ENCODE assay signal across 8 cellular contexts in genomic region chr7:76619439-76620190, GRCh38. TPM values are rescaled to one million over a fixed set of nuclear protein-coding genes. Genes with fewer than 3 reads are reported as not detected.
DNase-seq lines count a peak whose midpoint lies in the region; ATAC-seq and TF ChIP-seq lines count a peak whose summit lies in the region.
"Not testable (repeated sequence)": the region's sequence is repeated elsewhere in the genome, so short reads cannot be mapped to it uniquely, and the experiment has no call there.
"Had no signal": no experiment of that assay in that cellular context is flagged by ENCODE, and none has a peak within 500 bp of the region (broad histone marks: within the 10 kb centered on the region; RNA-seq: fewer than 3 reads in every experiment).

No MANE protein-coding gene starts in this region.

- H3K4me2 ChIP-seq in IMR-90 (ENCODE audit: low read depth, low read length); mammary epithelial cell (ENCODE audit: insufficient read depth, low read depth, low read length): not testable (repeated sequence)

- no CpG with 5 or more reads among the region's 13 CpGs for WGBS in IMR-90 (ENCODE audit: extremely low coverage in 2 of 2, insufficient read length in 1 of 2), 2 experiments
- no CpG with 5 or more reads among the region's 13 CpGs for WGBS in mammary epithelial cell (ENCODE audit: low coverage, missing lambda C conversion rate)
- WGBS in suprapubic skin: 30% methylated on average over 4 of the region's 13 CpGs

- not testable (repeated sequence) for H2AFZ ChIP-seq in IMR-90 (replicated peaks; ENCODE audit: low read length, poor library complexity); mammary epithelial cell (ENCODE audit: low read depth, low read length)

- TF ChIP-seq EP300 in suprapubic skin (IDR thresholded peaks at IDR 0.05): not testable (repeated sequence)

- not testable (repeated sequence) for TF ChIP-seq POLR2A in IMR-90 (IDR thresholded peaks at IDR 0.05; ENCODE audit: low read depth, low read length); suprapubic skin (IDR thresholded peaks at IDR 0.05)

- CTCF ChIA-PET in IMR-90 (lab: Yijun Ruan, JAX); RWPE1 (lab: Yijun Ruan, JAX); mammary epithelial cell (lab: Charles Lee; ENCODE audit: low non-redundant PET): not testable (repeated sequence)

- H4K5ac ChIP-seq in IMR-90 (ENCODE audit: low read depth, low read length): not testable (repeated sequence)

- not testable (repeated sequence) for H3K9me3 ChIP-seq in IMR-90 (ENCODE audit: control insufficient read depth, insufficient read depth, low read length); mammary epithelial cell (replicated peaks; ENCODE audit: insufficient read depth, low read length); suprapubic skin

- H3K4me3 ChIP-seq in IMR-90 (ENCODE audit: insufficient read depth, low read depth, low read length); mammary epithelial cell (replicated peaks in 1 of 3; ENCODE audit: insufficient read depth in 1 of 3, low read depth in 2 of 3, low read length in 3 of 3); suprapubic skin: not testable (repeated sequence)

- H3K9me1 ChIP-seq in IMR-90 (ENCODE audit: insufficient read depth, low read length): not testable (repeated sequence)

- BruUV-seq in IMR-90 (replicated peaks; lab: Mats Ljungman, UMichigan); mammary epithelial cell (replicated peaks; lab: Mats Ljungman, UMichigan): not testable (repeated sequence)

- H3K9ac ChIP-seq in IMR-90 (ENCODE audit: low read depth, low read length); mammary epithelial cell (ENCODE audit: insufficient read depth, low read length): not testable (repeated sequence)

- H3K79me1 ChIP-seq in IMR-90 (ENCODE audit: low read depth in 1 of 2, low read length in 2 of 2): not testable (repeated sequence)

- not testable (repeated sequence) for H2AK5ac ChIP-seq in IMR-90 (ENCODE audit: low read depth, low read length)

- not testable (repeated sequence) for TF ChIP-seq RAD21 in IMR-90 (IDR thresholded peaks at IDR 0.05; ENCODE audit: low read length)

- dilution Hi-C loops in IMR-90 (cut with HindIII; ENCODE audit: low sequenced_read_pairs, unreplicated experiment); mammary epithelial cell (cut with HindIII; ENCODE audit: low sequenced_read_pairs): not testable (repeated sequence)

- H4K91ac ChIP-seq in IMR-90 (ENCODE audit: insufficient read depth, low read depth, low read length): not testable (repeated sequence)

- in situ Hi-C loops in IMR-90 (cut with MboI; ENCODE audit: low sequenced_read_pairs); mammary epithelial cell (cut with MboI; ENCODE audit: low sequenced_read_pairs in 2 of 2): not testable (repeated sequence)

- H2BK120ac ChIP-seq in IMR-90 (ENCODE audit: low read depth, low read length): not testable (repeated sequence)

- not testable (repeated sequence) for H4K20me1 ChIP-seq in IMR-90 (ENCODE audit: insufficient read depth, low read length); mammary epithelial cell (ENCODE audit: insufficient read depth, low read length)

- ATAC-seq in IMR-90 (ENCODE audit: low read depth) (peak; percentile 71), Right ventricle myocardium inferior (peak; percentile 82), left ventricle myocardium superior (peak; percentile 75), omental fat pad (ENCODE audit: low FRiP score) (peak; percentile 20)

- not testable (repeated sequence) for H2BK5ac ChIP-seq in IMR-90 (ENCODE audit: low read depth, low read length, poor library complexity, severe bottlenecking)

- not testable (repeated sequence) for H2AK9ac ChIP-seq in IMR-90 (replicated peaks; ENCODE audit: low read depth, low read length, poor library complexity)

- H3K4me1 ChIP-seq in IMR-90 (ENCODE audit: control insufficient read depth, insufficient read depth, low read length); mammary epithelial cell (ENCODE audit: insufficient read depth, low read length); suprapubic skin: not testable (repeated sequence)

- H2BK15ac ChIP-seq in IMR-90 (ENCODE audit: low read depth, low read length): not testable (repeated sequence)

- not testable (repeated sequence) for H3K79me2 ChIP-seq in mammary epithelial cell (ENCODE audit: insufficient read depth, low read length)

- H3K4ac ChIP-seq in IMR-90 (ENCODE audit: low read depth, low read length): not testable (repeated sequence)

- intact Hi-C loops in IMR-90 (cut with micrococcal nuclease); mammary epithelial cell (cut with micrococcal nuclease); Right ventricle myocardium inferior (cut with DNase I); left ventricle myocardium superior (cut with micrococcal nuclease): not testable (repeated sequence)

- not testable (repeated sequence) for DNase-seq in IMR-90; RWPE1 (ENCODE audit: low spot score); mammary epithelial cell; Right ventricle myocardium inferior (ENCODE audit: missing footprints); left ventricle myocardium superior; omental fat pad (ENCODE audit: low spot score); suprapubic skin (ENCODE audit: low spot score in 2 of 2)

- H3K56ac ChIP-seq in IMR-90 (ENCODE audit: extremely low read depth, insufficient read depth, low read length): not testable (repeated sequence)

- H4K8ac ChIP-seq in IMR-90 (ENCODE audit: low read depth in 2 of 2, low read length in 2 of 2): not testable (repeated sequence)

- H3K27ac ChIP-seq in IMR-90 (ENCODE audit: insufficient read depth, low read length): not testable (repeated sequence)
- H3K27ac ChIP-seq in RWPE1 (peak overlapping the region; percentile 91), mammary epithelial cell (ENCODE audit: insufficient read depth, low read depth, low read length) (peak overlapping the region; percentile 51), suprapubic skin (peak overlapping the region; percentile 45)

- POLR2A ChIA-PET in IMR-90 (lab: Charles Lee; ENCODE audit: unreplicated experiment); RWPE1 (lab: Yijun Ruan, JAX; ENCODE audit: low non-redundant PET): not testable (repeated sequence)

- not testable (repeated sequence) for H3K14ac ChIP-seq in IMR-90 (replicated peaks; ENCODE audit: low read depth, low read length)

- H2BK20ac ChIP-seq in IMR-90 (ENCODE audit: low read depth, low read length): not testable (repeated sequence)

- not testable (repeated sequence) for H3K23ac ChIP-seq in IMR-90 (ENCODE audit: low read depth, low read length)

- not testable (repeated sequence) for H3K36me3 ChIP-seq in IMR-90 (ENCODE audit: control insufficient read depth, insufficient read depth, low read length); mammary epithelial cell (ENCODE audit: insufficient read depth, low read length)
- peaks cover 14% of the 10 kb centered on the region for H3K36me3 ChIP-seq in suprapubic skin

- H3K18ac ChIP-seq in IMR-90 (ENCODE audit: low read depth, low read length): not testable (repeated sequence)

- TF ChIP-seq CTCF in IMR-90 (conservative IDR thresholded peaks at IDR 0.05; ENCODE audit: low read depth, low read length); RWPE1 (conservative IDR thresholded peaks at IDR 0.05; ENCODE audit: low read depth); mammary epithelial cell (conservative IDR thresholded peaks at IDR 0.05 in 1 of 2, IDR thresholded peaks at IDR 0.05 in 1 of 2; ENCODE audit: extremely low read depth in 1 of 2, insufficient read depth in 1 of 2, low read depth in 1 of 2, low read length in 2 of 2); omental fat pad (IDR thresholded peaks at IDR 0.05); suprapubic skin (IDR thresholded peaks at IDR 0.05): not testable (repeated sequence)

- H3K27me3 ChIP-seq in IMR-90 (ENCODE audit: control insufficient read depth, insufficient read depth, low read length); mammary epithelial cell (ENCODE audit: insufficient read depth, low read length); suprapubic skin: not testable (repeated sequence)

RNA-seq across cellular contexts. Expression of gene POMZP3, which starts 7.5 kb away (rescaled TPM):
- total RNA-seq in IMR-90 (2012; rRNA removed): 1.1 and 1.4 TPM in 2 replicates
- 4.8 and 5.2 TPM in 2 replicates for polyA plus RNA-seq in IMR-90 (2012; rRNA removed)
- polyA plus RNA-seq in IMR-90 (2012; cell fraction: cytosol; rRNA removed): 3.0 and 3.1 TPM in 2 replicates
- polyA plus RNA-seq in IMR-90 (2012; cell fraction: nucleus; rRNA removed; ENCODE audit: low replicate concordance): 4.0 and 4.1 TPM in 2 replicates
- 10 to 100 TPM in 1 of 2 donors, 1 to 10 TPM in 1; 4.5 to 10.1 TPM for total RNA-seq in mammary epithelial cell
- 3.8 TPM for polyA plus RNA-seq in mammary epithelial cell
- 13.1 TPM for polyA minus RNA-seq in mammary epithelial cell
- 7.5 TPM for total RNA-seq in Right ventricle myocardium inferior
- 7.9 TPM for total RNA-seq in left ventricle myocardium superior
- total RNA-seq in omental fat pad: 10 to 100 TPM in 1 of 4 donors, 1 to 10 TPM in 3; 5.2 to 14.3 (median 7.7) TPM
- 10 to 100 TPM in 1 of 4 donors, 1 to 10 TPM in 3; 3.2 to 10.8 (median 6.5) TPM for total RNA-seq in suprapubic skin
- total RNA-seq: G401 had no signal

Comparison
In these comparisons a context has a peak if more than half of its experiments do, and no peak if none do; other contexts are left out.
1. ATAC-seq: peak in every context shown above with its lines; median percentile 82 in Right ventricle myocardium inferior; 75 in left ventricle myocardium superior; 71 in IMR-90; 20 in omental fat pad.